25 cellular contexts compared by ENCODE assay signal in the genomic region with DNA sequence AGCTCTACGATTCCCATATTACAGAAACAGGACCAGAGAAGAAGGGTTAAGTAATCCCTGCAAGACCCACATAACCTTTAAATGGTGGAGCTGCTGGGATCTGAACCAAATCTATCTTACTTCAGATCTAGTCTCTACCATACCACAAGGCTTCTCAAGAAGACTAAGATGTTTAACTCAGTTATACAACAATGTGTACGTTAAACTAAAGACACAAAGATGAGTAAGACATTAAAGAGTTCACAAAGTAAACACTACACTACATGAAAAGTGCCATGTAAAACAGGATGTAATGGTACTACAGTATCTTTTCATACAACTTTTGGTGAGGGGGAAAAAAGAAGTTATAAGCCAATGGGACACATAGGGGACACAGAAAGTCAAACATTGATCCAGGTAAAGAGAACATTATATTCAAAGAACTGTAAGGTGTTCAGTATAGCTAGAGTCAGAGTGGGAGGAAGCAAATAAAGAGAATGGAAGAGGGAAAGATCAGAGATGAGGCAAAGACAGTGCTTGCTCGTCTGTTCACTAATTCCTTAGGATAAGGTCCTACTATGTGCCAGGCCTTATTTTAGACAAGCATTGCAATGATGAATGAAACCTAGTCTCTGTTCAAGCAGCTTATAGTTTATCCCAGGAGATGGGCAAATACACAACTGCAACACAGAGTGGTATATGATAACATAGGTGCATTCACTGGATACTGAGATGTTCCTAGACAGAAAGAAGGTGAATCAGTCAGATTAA. TPM values are rescaled to one million over a fixed set of nuclear protein-coding genes. Genes with fewer than 3 reads are reported as not detected.
DNase-seq lines count a peak whose midpoint lies in the region; ATAC-seq, FAIRE-seq and TF ChIP-seq lines count a peak whose summit lies in the region.
"Had no signal": no experiment of that assay in that cellular context is flagged by ENCODE, and none has a peak within 500 bp of the region (broad histone marks: within the 10 kb centered on the region; RNA-seq: fewer than 3 reads in every experiment).

No MANE protein-coding gene starts in this region.

- H3K4me2 ChIP-seq in Loucy (ENCODE audit: low read depth, low read length, poor library complexity, severe bottlenecking) (peak overlapping the region; percentile 41), keratinocyte (ENCODE audit: control insufficient read depth, extremely low read depth, insufficient read depth, low read depth, low read length) (no peak overlapping the region)

- H3K79me2 ChIP-seq in Loucy (ENCODE audit: insufficient read depth, low read length) (peaks cover 98% of the 10 kb centered on the region), keratinocyte (ENCODE audit: control insufficient read depth, insufficient read depth, low read length) (peaks cover 98% of the 10 kb centered on the region)

- peak overlapping the region; percentile 28 for H3K27ac Mint-ChIP-seq in activated CD4-positive, alpha-beta T cell treated with anti-CD3 and anti-CD28 coated beads, Interleukin-2, amount 10 ng/mL, durations not matched to agents 7 days and 5 days
- H3K27ac Mint-ChIP-seq: dendritic cell treated with granulocyte-macrophage colony-stimulating factor and Interleukin-4, amounts not matched to agents 40 ng/mL and 50 ng/mL, for 4 days; mesothelial cell of epicardium; progenitor cell of endocrine pancreas; type B pancreatic cell had no signal

- no peaks in the 10 kb centered on the region for H3K9me3 Mint-ChIP-seq in activated CD4-positive, alpha-beta T cell treated with anti-CD3 and anti-CD28 coated beads, Interleukin-2, amount 10 ng/mL, durations not matched to agents 7 days and 5 days
- H3K9me3 Mint-ChIP-seq: CD4-positive, CD25-positive, alpha-beta regulatory T cell; dendritic cell treated with granulocyte-macrophage colony-stimulating factor and Interleukin-4, amounts not matched to agents 40 ng/mL and 50 ng/mL, for 4 days; mesothelial cell of epicardium; naive B cell; type B pancreatic cell had no signal

- H3K36me3 ChIP-seq in Loucy (ENCODE audit: insufficient read depth, low read length) (no peaks in the 10 kb centered on the region), keratinocyte (ENCODE audit: control insufficient read depth in 2 of 2, extremely low read depth in 1 of 2, insufficient read depth in 2 of 2, low read length in 2 of 2) (peaks cover 2 to 3% of the 10 kb centered on the region in 2 experiments)
- H3K36me3 ChIP-seq: adrenal gland, neutrophil had no signal

- H3K4me3 Mint-ChIP-seq in activated CD4-positive, alpha-beta T cell treated with anti-CD3 and anti-CD28 coated beads, Interleukin-2, amount 10 ng/mL, durations not matched to agents 7 days and 5 days = no peak overlapping the region
- H3K4me3 Mint-ChIP-seq: dendritic cell treated with granulocyte-macrophage colony-stimulating factor and Interleukin-4, amounts not matched to agents 40 ng/mL and 50 ng/mL, for 4 days; mesothelial cell of epicardium; type B pancreatic cell had no signal

- ATAC-seq in HG02642 (IDR thresholded peaks at IDR 0.05; ENCODE audit: poor library complexity, unreplicated experiment) = no peak
- ATAC-seq: heart right ventricle, sciatic nerve had no signal

- H3K9ac ChIP-seq in Loucy (ENCODE audit: low read depth, low read length, poor library complexity, severe bottlenecking) = no peak overlapping the region
- H3K9ac ChIP-seq in keratinocyte (ENCODE audit: control insufficient read depth, extremely low read depth, insufficient read depth, low read length) = no peak overlapping the region

- H2AFZ ChIP-seq in Loucy (ENCODE audit: low read length) = no peak overlapping the region
- H2AFZ ChIP-seq in keratinocyte (ENCODE audit: control insufficient read depth, low read length) = no peak overlapping the region

- no peaks in the 10 kb centered on the region for H3F3A ChIP-seq in Loucy (ENCODE audit: low read depth)

- H3K27me3 ChIP-seq in Loucy (ENCODE audit: insufficient read depth, low read length, poor library complexity, severe bottlenecking) = no peaks in the 10 kb centered on the region
- H3K27me3 ChIP-seq in keratinocyte (ENCODE audit: control insufficient read depth, extremely low read depth, insufficient read depth, low read length) = no peaks in the 10 kb centered on the region
- H3K27me3 ChIP-seq: adrenal gland, heart right ventricle, neutrophil had no signal

- no peak for TF ChIP-seq CTCF in Loucy (conservative IDR thresholded peaks at IDR 0.05; ENCODE audit: low read length)
- TF ChIP-seq CTCF in keratinocyte (optimal IDR thresholded peaks at IDR 0.05 in 1 of 3, IDR thresholded peaks at IDR 0.05 in 1 of 3, conservative IDR thresholded peaks at IDR 0.05 in 1 of 3; ENCODE audit: extremely low read depth in 1 of 3, insufficient read depth in 2 of 3, low read length in 3 of 3) = no peak

- no peaks in the 10 kb centered on the region for H3K9me2 ChIP-seq in Loucy (replicated peaks; ENCODE audit: low read depth, low read length)

- no peak overlapping the region for H3K4me3 ChIP-seq in Loucy (ENCODE audit: low read length, poor library complexity, severe bottlenecking)
- no peak overlapping the region for H3K4me3 ChIP-seq in keratinocyte (ENCODE audit: control insufficient read depth in 2 of 3, extremely low read depth in 1 of 3, insufficient read depth in 2 of 3, low read depth in 1 of 3, low read length in 3 of 3)
- H3K4me3 ChIP-seq: adrenal gland, heart right ventricle had no signal

- CTCF ChIA-PET in activated CD4-positive, alpha-beta T cell treated with anti-CD3 and anti-CD28 coated beads, Interleukin-2, amount 10 ng/mL, durations not matched to agents 7 days and 5 days (lab: Charles Lee) = interaction anchor here (0.6 to 1.7 kb wide), 2 partner anchors 9 to 12 kb away, joined by 4 read pairs; no protein-coding TSS in a partner anchor

- H3K4me1 ChIP-seq in Loucy (ENCODE audit: insufficient read depth, low read length, poor library complexity, severe bottlenecking) (peaks cover 64% of the 10 kb centered on the region), keratinocyte (ENCODE audit: control insufficient read depth, extremely low read depth, insufficient read depth, low read length) (peaks cover 4% of the 10 kb centered on the region)

- no peaks in the 10 kb centered on the region for H3K27me3 Mint-ChIP-seq in activated CD4-positive, alpha-beta T cell treated with anti-CD3 and anti-CD28 coated beads, Interleukin-2, amount 10 ng/mL, durations not matched to agents 7 days and 5 days
- H3K27me3 Mint-ChIP-seq: CD4-positive, CD25-positive, alpha-beta regulatory T cell; dendritic cell treated with granulocyte-macrophage colony-stimulating factor and Interleukin-4, amounts not matched to agents 40 ng/mL and 50 ng/mL, for 4 days; naive B cell; progenitor cell of endocrine pancreas; type B pancreatic cell had no signal

- no peak for DNase-seq in activated CD4-positive, alpha-beta T cell treated with anti-CD3 and anti-CD28 coated beads, Interleukin-2, amount 10 ng/mL, durations not matched to agents 7 days and 5 days
- no peak for DNase-seq in activated CD4-positive, alpha-beta T cell treated with anti-CD3 and anti-CD28 coated beads for 48 hours
- DNase-seq in keratinocyte (ENCODE audit: low read depth, low spot score) (no peak), superior temporal gyrus (ENCODE audit: extremely low spot score) (peak; percentile 10), HK-2 (ENCODE audit: unreplicated experiment) (no peak), NCI-H2107 (lab: John Stamatoyannopoulos, UW) (no peak)
- DNase-seq: activated naive CD4-positive, alpha-beta T cell treated with Interleukin-2 at 50 U/mL for 16 hours; adrenal gland; CD4-positive, CD25-positive, alpha-beta regulatory T cell; foreskin melanocyte; heart right ventricle; kidney; naive B cell; NCI-H1436 treated with DMSO at 0.1 percent for 48 hours; Right ventricle myocardium superior; stimulated activated CD4-positive, alpha-beta T cell treated with anti-CD3 and anti-CD28 coated beads, Interleukin-4, amount 100 ng/mL, for 1 hour had no signal

- FAIRE-seq in keratinocyte (lab: Jason Lieb, UNC) = peak; percentile 5
- FAIRE-seq: GM18507, kidney had no signal

- peaks cover 44% of the 10 kb centered on the region for H3K4me1 Mint-ChIP-seq in activated CD4-positive, alpha-beta T cell treated with anti-CD3 and anti-CD28 coated beads, Interleukin-2, amount 10 ng/mL, durations not matched to agents 7 days and 5 days

- H3K9me1 ChIP-seq in keratinocyte (ENCODE audit: control insufficient read depth, extremely low read depth, insufficient read depth, low read length) = peaks cover 8% of the 10 kb centered on the region

- peaks cover 64% of the 10 kb centered on the region for H4K20me1 ChIP-seq in Loucy (ENCODE audit: insufficient read depth, low read length, poor library complexity, severe bottlenecking)
- peaks cover 6% of the 10 kb centered on the region for H4K20me1 ChIP-seq in keratinocyte (ENCODE audit: control insufficient read depth, extremely low read depth, insufficient read depth, low read length)

- H3K36me3 Mint-ChIP-seq in activated CD4-positive, alpha-beta T cell treated with anti-CD3 and anti-CD28 coated beads, Interleukin-2, amount 10 ng/mL, durations not matched to agents 7 days and 5 days (ENCODE audit: low read depth) = peaks cover 11% of the 10 kb centered on the region
- H3K36me3 Mint-ChIP-seq: mesothelial cell of epicardium, naive B cell had no signal

- dilution Hi-C loops in keratinocyte (cut with MboI; ENCODE audit: extremely low pct_ligation_motif_present, low sequenced_read_pairs) = no loop called here

- H3K9me3 ChIP-seq in Loucy (ENCODE audit: insufficient read depth, low read depth, low read length) (no peaks in the 10 kb centered on the region), keratinocyte (ENCODE audit: control insufficient read depth, low read depth, low read length) (no peaks in the 10 kb centered on the region)
- H3K9me3 ChIP-seq: adrenal gland, heart right ventricle, neutrophil had no signal

- POLR2A ChIA-PET in activated CD4-positive, alpha-beta T cell treated with anti-CD3 and anti-CD28 coated beads, Interleukin-2, amount 10 ng/mL, durations not matched to agents 7 days and 5 days (lab: Charles Lee) = no interaction called here

- H3K27ac ChIP-seq in keratinocyte (ENCODE audit: control insufficient read depth, insufficient read depth, low read length) = no peak overlapping the region
- H3K27ac ChIP-seq: adrenal gland, heart right ventricle had no signal

RNA-seq across cellular contexts. Expression of gene TMED10, which starts 7.7 kb away (rescaled TPM):
- 100 to 1,000 TPM; 175 to 213 TPM for total RNA-seq in activated CD4-positive, alpha-beta T cell treated with anti-CD3 and anti-CD28 coated beads, Interleukin-2, amount 10 ng/mL, durations not matched to agents 7 days and 5 days
- 306 to 428 TPM (median 380 TPM) in 3 replicates for polyA plus RNA-seq in keratinocyte
- polyA plus RNA-seq in keratinocyte (2011; ENCODE audit: low read depth) = 83.4 TPM
- polyA plus RNA-seq in keratinocyte (2011; cell fraction: cytosol; rRNA removed) = 201 and 388 TPM in 2 replicates
- 420 and 431 TPM in 2 replicates for polyA plus RNA-seq in keratinocyte (2011; cell fraction: nucleus; rRNA removed)
- polyA plus RNA-seq in keratinocyte (2012; ENCODE audit: low replicate concordance) = 157 and 253 TPM in 2 replicates
- polyA minus RNA-seq in keratinocyte = 565 to 838 TPM (median 646 TPM) in 3 replicates
- 534 TPM for polyA minus RNA-seq in keratinocyte (2011; cell fraction: cytosol; rRNA and poly(A)+ RNA removed)
- 437 and 484 TPM in 2 replicates for polyA minus RNA-seq in keratinocyte (2011; cell fraction: nucleus; rRNA and poly(A)+ RNA removed)

RNA-seq across cellular contexts. Expression of gene NEK9, which starts 41.9 kb away (rescaled TPM):
- 10 to 100 TPM; 74.9 to 81.6 TPM for total RNA-seq in activated CD4-positive, alpha-beta T cell treated with anti-CD3 and anti-CD28 coated beads, Interleukin-2, amount 10 ng/mL, durations not matched to agents 7 days and 5 days
- 23.0 to 43.7 TPM (median 27.9 TPM) in 3 replicates for polyA plus RNA-seq in keratinocyte
- polyA plus RNA-seq in keratinocyte (2011; ENCODE audit: low read depth) = 8.9 TPM
- polyA plus RNA-seq in keratinocyte (2011; cell fraction: cytosol; rRNA removed) = 14.4 and 24.7 TPM in 2 replicates
- polyA plus RNA-seq in keratinocyte (2011; cell fraction: nucleus; rRNA removed) = 47.1 and 52.6 TPM in 2 replicates
- 20.9 and 27.7 TPM in 2 replicates for polyA plus RNA-seq in keratinocyte (2012; ENCODE audit: low replicate concordance)
- 12.6 to 30.4 TPM (median 23.9 TPM) in 3 replicates for polyA minus RNA-seq in keratinocyte
- 16.7 TPM for polyA minus RNA-seq in keratinocyte (2011; cell fraction: cytosol; rRNA and poly(A)+ RNA removed)
- polyA minus RNA-seq in keratinocyte (2011; cell fraction: nucleus; rRNA and poly(A)+ RNA removed) = 35.6 and 39.6 TPM in 2 replicates
